Comparison of ENCODE assay signal across 8 cellular contexts in genomic region chr4:100935090-100935489, GRCh38.
A peak's percentile ranks its signal among the peaks of the same experiment; 100 is the strongest.
DNase-seq lines count a peak whose midpoint lies in the region; ATAC-seq, FAIRE-seq and TF ChIP-seq lines count a peak whose summit lies in the region.
"Had no signal": no experiment of that assay in that cellular context is flagged by ENCODE, and none has a peak within 500 bp of the region (broad histone marks: within the 10 kb centered on the region; RNA-seq: fewer than 3 reads in every experiment).

No MANE protein-coding gene starts in this region.

- no peak overlapping the region for H3K4me3 ChIP-seq in astrocyte (ENCODE audit: insufficient read depth, low read depth, low read length)

- no peak overlapping the region for H3K27ac ChIP-seq in astrocyte (ENCODE audit: low read depth, low read length)

- no peaks in the 10 kb centered on the region for H3K79me2 ChIP-seq in astrocyte (ENCODE audit: insufficient read depth, low read length)

- no peak for DNase-seq in astrocyte (ENCODE audit: low read depth)
- DNase-seq in naive B cell: no peak
- DNase-seq in stimulated activated naive CD4-positive, alpha-beta T cell (lab: John Stamatoyannopoulos, UW): no peak
- DNase-seq in activated CD4-positive, CD25-positive, alpha-beta regulatory T cell (lab: John Stamatoyannopoulos, UW): no peak
- DNase-seq in activated gamma-delta T cell treated with Interleukin-2 at 50 U/mL for 16 hours: no peak
- DNase-seq: activated naive CD8-positive, alpha-beta T cell treated with anti-CD3 and anti-CD28 coated beads for 36 hours had no signal

- ATAC-seq in HG03469 (IDR thresholded peaks at IDR 0.05; ENCODE audit: unreplicated experiment) (peak; percentile 40), naive B cell (ENCODE audit: low read depth in 2 of 2) (peak; percentile 32 to 53)

- no peaks in the 10 kb centered on the region for H3K4me1 ChIP-seq in astrocyte (ENCODE audit: insufficient read depth, low read length)

- no peak overlapping the region for H3K4me3 Mint-ChIP-seq in astrocyte (ENCODE audit: unreplicated experiment)
- no peak overlapping the region for H3K4me3 Mint-ChIP-seq in naive B cell
- H3K4me3 Mint-ChIP-seq: activated naive CD8-positive, alpha-beta T cell treated with anti-CD3 and anti-CD28 coated beads for 36 hours had no signal

- no peaks in the 10 kb centered on the region for H3K27me3 ChIP-seq in astrocyte (ENCODE audit: insufficient read depth, low read length)

- H3K36me3 ChIP-seq in astrocyte (ENCODE audit: insufficient read depth, low read length): no peaks in the 10 kb centered on the region

- H3K9ac ChIP-seq in astrocyte (ENCODE audit: low read length): no peak overlapping the region

- H3K9me3 Mint-ChIP-seq in astrocyte (ENCODE audit: unreplicated experiment) (no peaks in the 10 kb centered on the region), naive B cell (peaks cover 0 to 4% (median 0%) of the 10 kb centered on the region in 7 donors)
- H3K9me3 Mint-ChIP-seq: activated naive CD8-positive, alpha-beta T cell treated with anti-CD3 and anti-CD28 coated beads for 36 hours had no signal

- H3K27ac Mint-ChIP-seq in astrocyte (ENCODE audit: unreplicated experiment) (no peak overlapping the region), naive B cell (no peak overlapping the region)
- H3K27ac Mint-ChIP-seq: activated naive CD8-positive, alpha-beta T cell treated with anti-CD3 and anti-CD28 coated beads for 36 hours had no signal

- H3K36me3 Mint-ChIP-seq in astrocyte (ENCODE audit: low read depth, unreplicated experiment): no peaks in the 10 kb centered on the region
- H3K36me3 Mint-ChIP-seq in naive B cell: no peaks in the 10 kb centered on the region
- H3K36me3 Mint-ChIP-seq: activated naive CD8-positive, alpha-beta T cell treated with anti-CD3 and anti-CD28 coated beads for 36 hours had no signal

- FAIRE-seq in astrocyte (lab: Jason Lieb, UNC): no peak

- no peaks in the 10 kb centered on the region for H4K20me1 ChIP-seq in astrocyte (ENCODE audit: insufficient read depth, low read length)

- no peak overlapping the region for H3K4me2 ChIP-seq in astrocyte (ENCODE audit: low read length)

- H3K27me3 Mint-ChIP-seq in astrocyte (ENCODE audit: low read depth, unreplicated experiment): no peaks in the 10 kb centered on the region
- no peaks in the 10 kb centered on the region for H3K27me3 Mint-ChIP-seq in naive B cell

- TF ChIP-seq CTCF in GM12872 (IDR thresholded peaks at IDR 0.05; ENCODE audit: insufficient read depth, low read depth, low read length): peak; percentile 50; the same call in 2 of the 3 replicates
- peak; percentile 25 for TF ChIP-seq CTCF in astrocyte (IDR thresholded peaks at IDR 0.05; ENCODE audit: insufficient read depth, low read depth, low read length)

- no peak overlapping the region for H2AFZ ChIP-seq in astrocyte (ENCODE audit: low read depth, low read length)

- H3K4me1 Mint-ChIP-seq in astrocyte (ENCODE audit: low read depth, unreplicated experiment) (no peaks in the 10 kb centered on the region), naive B cell (peaks cover 0 to 9% (median 0%) of the 10 kb centered on the region in 3 donors)
- H3K4me1 Mint-ChIP-seq: activated naive CD8-positive, alpha-beta T cell treated with anti-CD3 and anti-CD28 coated beads for 36 hours had no signal

- no peaks in the 10 kb centered on the region for H3K9me3 ChIP-seq in astrocyte (ENCODE audit: insufficient read depth, low read depth, low read length)
